8 cellular contexts compared by ENCODE assay signal in genomic region chr17:59783221-59784016, GRCh38.
DNase-seq lines count a peak whose midpoint lies in the region; ATAC-seq and TF ChIP-seq lines count a peak whose summit lies in the region.

No MANE protein-coding gene starts in this region.

- peak overlapping the region; percentile 98 for H3K27ac ChIP-seq in IMR-90 (ENCODE audit: insufficient read depth, low read length)
- peak overlapping the region; percentile 48 to 72 (median 50) for H3K27ac ChIP-seq in right lobe of liver
- H3K27ac ChIP-seq in vagina = peak overlapping the region; percentile 76

- H3K4me2 ChIP-seq in IMR-90 (ENCODE audit: low read depth, low read length) = peak overlapping the region; percentile 44; the same call in 1 of the 2 replicates

- H3K4ac ChIP-seq in IMR-90 (ENCODE audit: low read depth, low read length) = peak overlapping the region; percentile 84

- H3K23ac ChIP-seq in IMR-90 (ENCODE audit: low read depth, low read length) = peak overlapping the region; percentile 91

- in situ Hi-C loops in IMR-90 (cut with MboI; ENCODE audit: low sequenced_read_pairs) = no loop called here

- BruUV-seq in IMR-90 (replicated peaks; lab: Mats Ljungman, UMichigan) = no TSS peak

- no peaks in the 10 kb centered on the region for H4K20me1 ChIP-seq in IMR-90 (ENCODE audit: insufficient read depth, low read length)

- H4K5ac ChIP-seq in IMR-90 (ENCODE audit: low read depth, low read length) = peak overlapping the region; percentile 66

- H3K9me3 ChIP-seq in IMR-90 (ENCODE audit: control insufficient read depth, insufficient read depth, low read length) = no peaks in the 10 kb centered on the region
- H3K9me3 ChIP-seq in right lobe of liver = no peaks in the 10 kb centered on the region
- no peaks in the 10 kb centered on the region for H3K9me3 ChIP-seq in vagina

- H2BK120ac ChIP-seq in IMR-90 (ENCODE audit: low read depth, low read length) = peak overlapping the region; percentile 93

- ATAC-seq in IMR-90 (ENCODE audit: low read depth) (no peak; the same call in 1 of the 2 replicates), right lobe of liver (peak; percentile 10 to 51 (median 34)), GM21737 (IDR thresholded peaks at IDR 0.05; ENCODE audit: unreplicated experiment) (no peak), GM19324 (IDR thresholded peaks at IDR 0.05; ENCODE audit: low FRiP score, unreplicated experiment) (no peak)

- peak overlapping the region; percentile 38 to 85 for H4K8ac ChIP-seq in IMR-90 (ENCODE audit: low read depth in 2 of 2, low read length in 2 of 2)

- POLR2A ChIA-PET in IMR-90 (lab: Charles Lee; ENCODE audit: unreplicated experiment) = interaction anchor here (0.7 to 1.7 kb wide), 3 partner anchors 22 to 57 kb away, joined by 3 to 8 read pairs (median 6); no protein-coding TSS in a partner anchor

- no peak overlapping the region for H2AK9ac ChIP-seq in IMR-90 (replicated peaks; ENCODE audit: low read depth, low read length, poor library complexity)

- H3K4me3 ChIP-seq in IMR-90 (ENCODE audit: insufficient read depth, low read depth, low read length) (no peak overlapping the region), right lobe of liver (no peak overlapping the region), vagina (no peak overlapping the region)

- peak overlapping the region; percentile 92 for H2BK20ac ChIP-seq in IMR-90 (ENCODE audit: low read depth, low read length)

- dilution Hi-C loops in IMR-90 (cut with HindIII; ENCODE audit: low sequenced_read_pairs, unreplicated experiment) = no loop called here

- H4K91ac ChIP-seq in IMR-90 (ENCODE audit: insufficient read depth, low read depth, low read length) = peak overlapping the region; percentile 88

- CTCF ChIA-PET in IMR-90 (lab: Yijun Ruan, JAX) = interaction anchor here (0.7 to 5.0 kb wide), 2 partner anchors 29 to 36 kb away, joined by 3 to 22 read pairs; no protein-coding TSS in a partner anchor

- H3K36me3 ChIP-seq in IMR-90 (ENCODE audit: control insufficient read depth, insufficient read depth, low read length) (peaks cover 2% of the 10 kb centered on the region), right lobe of liver (peaks cover 0 to 3% (median 0%) of the 10 kb centered on the region in 4 donors), vagina (no peaks in the 10 kb centered on the region)

- peak overlapping the region; percentile 69 for H3K9ac ChIP-seq in IMR-90 (ENCODE audit: low read depth, low read length)

- peaks cover 5 to 35% of the 10 kb centered on the region in 2 experiments for H3K79me1 ChIP-seq in IMR-90 (ENCODE audit: low read depth in 1 of 2, low read length in 2 of 2)

- peaks cover 16% of the 10 kb centered on the region for H3K4me1 ChIP-seq in IMR-90 (ENCODE audit: control insufficient read depth, insufficient read depth, low read length)
- H3K4me1 ChIP-seq in right lobe of liver = peaks cover 0 to 42% (median 19%) of the 10 kb centered on the region in 4 donors
- H3K4me1 ChIP-seq in vagina = peaks cover 55% of the 10 kb centered on the region

- H2BK15ac ChIP-seq in IMR-90 (ENCODE audit: low read depth, low read length) = peak overlapping the region; percentile 99; the same call in 2 of the 3 replicates

- TF ChIP-seq CTCF in IMR-90 (conservative IDR thresholded peaks at IDR 0.05; ENCODE audit: low read depth, low read length) = no peak
- TF ChIP-seq CTCF in right lobe of liver (IDR thresholded peaks at IDR 0.05) = no peak
- TF ChIP-seq CTCF in vagina (IDR thresholded peaks at IDR 0.05) = no peak

- H2AFZ ChIP-seq in IMR-90 (replicated peaks; ENCODE audit: low read length, poor library complexity) = no peak overlapping the region

- H2BK5ac ChIP-seq in IMR-90 (ENCODE audit: low read depth, low read length, poor library complexity, severe bottlenecking) = peak overlapping the region; percentile 100

- peak overlapping the region; percentile 95 for H3K56ac ChIP-seq in IMR-90 (ENCODE audit: extremely low read depth, insufficient read depth, low read length)

- TF ChIP-seq POLR2A in IMR-90 (IDR thresholded peaks at IDR 0.05; ENCODE audit: low read depth, low read length) (no peak; the same call in 1 of the 2 replicates), right lobe of liver (IDR thresholded peaks at IDR 0.05) (no peak), vagina (IDR thresholded peaks at IDR 0.05) (no peak)

- H3K9me1 ChIP-seq in IMR-90 (ENCODE audit: insufficient read depth, low read length) = no peaks in the 10 kb centered on the region

- H2AK5ac ChIP-seq in IMR-90 (ENCODE audit: low read depth, low read length) = peak overlapping the region; percentile 55; the same call in 1 of the 2 replicates

- H3K18ac ChIP-seq in IMR-90 (ENCODE audit: low read depth, low read length) = peak overlapping the region; percentile 94

- H3K27me3 ChIP-seq in IMR-90 (ENCODE audit: control insufficient read depth, insufficient read depth, low read length) (no peaks in the 10 kb centered on the region), right lobe of liver (no peaks in the 10 kb centered on the region), vagina (no peaks in the 10 kb centered on the region)

- peak overlapping the region; percentile 92 for H3K14ac ChIP-seq in IMR-90 (replicated peaks; ENCODE audit: low read depth, low read length)

- 44% methylated on average over 2 of the region's 5 CpGs; no CpG with 5 or more reads in 1 of the 2 experiments for WGBS in IMR-90 (ENCODE audit: extremely low coverage in 2 of 2, insufficient read length in 1 of 2), 2 experiments
- 34% methylated on average over 5 of the region's 5 CpGs for WGBS in right lobe of liver (ENCODE audit: insufficient coverage, low coverage, low lambda C conversion rate, missing lambda C conversion rate)

- DNase-seq in AG20443 (ENCODE audit: low spot score) = peak; percentile 9
- DNase-seq in IMR-90 = peak; percentile 60
- peak; percentile 65 for DNase-seq in astrocyte of the hippocampus (ENCODE audit: low read depth, low spot score)
- DNase-seq in right lobe of liver = no peak
- DNase-seq in vagina (ENCODE audit: extremely low spot score in 2 of 2) = no peak
- no peak for DNase-seq in NCI-H2081 (lab: John Stamatoyannopoulos, UW)

- intact Hi-C loops in IMR-90 (cut with micrococcal nuclease) (loop anchor here (1.0 kb wide), 1 partner anchor 21 kb away; no protein-coding TSS in a partner anchor), right lobe of liver (cut with DNase I) (no loop called here), vagina (cut with DNase I) (no loop called here)

- no peak for TF ChIP-seq RAD21 in IMR-90 (IDR thresholded peaks at IDR 0.05; ENCODE audit: low read length)

TF ChIP-seq in IMR-90, 13 proteins besides CTCF, POLR2A, EP300 and RAD21:
- TF ChIP-seq USF2 (IDR thresholded peaks at IDR 0.05; ENCODE audit: low read depth, low read length) (no peak; the same call in 1 of the 2 replicates), NFE2L2 (IDR thresholded peaks at IDR 0.05; ENCODE audit: low read depth, low read length) (no peak)

Comparison
In these comparisons a context has a peak if more than half of its experiments do, and no peak if none do; other contexts are left out.
1. DNase-seq: peak in AG20443 (single experiment), IMR-90 (single experiment) and astrocyte of the hippocampus (single experiment); none in right lobe of liver (0 of 3), vagina (0 of 2) and NCI-H2081 (0 of 2).
2. ATAC-seq: peak in right lobe of liver (4 of 4); none in IMR-90 (single experiment), GM21737 (single experiment) and GM19324 (single experiment).
3. Peak in every context shown above with its lines, with median percentiles within 50 percentile points of each other: H3K27ac ChIP-seq.